ENCODE assay signal across 23 cellular contexts in the genomic region with DNA sequence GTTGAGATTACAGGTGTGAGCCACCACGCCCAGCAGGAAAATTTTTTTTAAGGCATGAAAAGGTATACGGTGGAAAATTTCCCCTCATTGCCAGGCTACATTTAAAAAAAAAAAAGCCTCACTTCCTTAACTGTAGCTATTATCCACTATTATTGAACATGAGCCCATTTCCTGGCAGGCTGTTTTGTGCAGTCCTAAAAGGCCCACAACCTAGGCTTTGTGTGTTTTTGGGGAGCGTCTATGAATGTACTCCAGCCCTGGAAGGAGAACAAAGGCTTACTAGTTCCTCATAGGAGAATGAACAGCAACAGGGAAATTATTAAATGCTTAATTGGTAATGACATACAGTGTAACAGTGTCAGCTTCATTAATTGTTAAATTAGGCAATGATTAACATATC.
DNase-seq lines count a peak whose midpoint lies in the region; ATAC-seq and TF ChIP-seq lines count a peak whose summit lies in the region.
"Had no signal": no experiment of that assay in that cellular context is flagged by ENCODE, and none has a peak within 500 bp of the region (broad histone marks: within the 10 kb centered on the region; RNA-seq: fewer than 3 reads in every experiment).

No MANE protein-coding gene starts in this region.

- H3K4me1 ChIP-seq in MM.1S (ENCODE audit: low read length) (peaks cover 18% of the 10 kb centered on the region), esophagus muscularis mucosa (peaks cover 18 to 39% (median 26%) of the 10 kb centered on the region in 4 donors)

- H3K27me3 Mint-ChIP-seq in activated CD4-positive, alpha-beta T cell treated with anti-CD3 and anti-CD28 coated beads, Interleukin-2, amount 10 ng/mL, durations not matched to agents 24 days and 14 days: no peaks in the 10 kb centered on the region
- no peaks in the 10 kb centered on the region for H3K27me3 Mint-ChIP-seq in stimulated activated naive CD8-positive, alpha-beta T cell treated with anti-CD3 and anti-CD28 coated beads, Interleukin-15, Interleukin-2, amounts not matched to agents 100 ng/mL and 50 ng/mL, for 24 hours
- no peaks in the 10 kb centered on the region for H3K27me3 Mint-ChIP-seq in naive B cell
- H3K27me3 Mint-ChIP-seq: CD8-positive, alpha-beta memory T cell had no signal

- TF ChIP-seq EP300 in esophagus muscularis mucosa (IDR thresholded peaks at IDR 0.05): no peak

- no peak for DNase-seq in activated CD4-positive, alpha-beta T cell treated with anti-CD3 and anti-CD28 coated beads, Interleukin-2, amount 10 ng/mL, durations not matched to agents 24 days and 14 days
- DNase-seq in activated CD4-positive, alpha-beta T cell treated with anti-CD3 and anti-CD28 coated beads, Interleukin-2, amount 50 U/mL, for 48 hours: no peak
- no peak for DNase-seq in stimulated activated naive CD8-positive, alpha-beta T cell treated with anti-CD3 and anti-CD28 coated beads, Interleukin-15, Interleukin-2, amounts not matched to agents 100 U/mL and 50 U/mL, for 24 hours
- DNase-seq in naive B cell (no peak), MM.1S (no peak), RKO (ENCODE audit: low spot score) (no peak), esophagus muscularis mucosa (ENCODE audit: extremely low spot score) (no peak)
- DNase-seq: activated CD8-positive, alpha-beta memory T cell treated with anti-CD3 and anti-CD28 coated beads for 24 hours; NCI-H1092 treated with DMSO at 0.1 percent for 48 hours; NCI-H187 treated with DMSO at 0.1 percent for 48 hours; NCI-H526; SJCRH30; stimulated activated CD4-positive, alpha-beta T cell treated with anti-CD3 and anti-CD28 coated beads, Interleukin-2, amount 100 ng/mL, for 48 hours; thyroid gland had no signal

- H3K4me3 ChIP-seq in MM.1S (ENCODE audit: low read length) (no peak overlapping the region), esophagus muscularis mucosa (no peak overlapping the region)
- H3K4me3 ChIP-seq: adrenal gland, coronary artery, SJCRH30, thyroid gland had no signal

- ATAC-seq in stimulated activated naive CD8-positive, alpha-beta T cell treated with anti-CD3 and anti-CD28 coated beads, Interleukin-15, Interleukin-2, amounts not matched to agents 100 U/mL and 50 U/mL, for 24 hours: no peak
- ATAC-seq in naive B cell (ENCODE audit: low read depth in 2 of 2): no peak
- ATAC-seq: Panc1; stimulated activated effector memory CD8-positive, alpha-beta T cell treated with anti-CD3 and anti-CD28 coated beads, Interleukin-12 subunit alpha, Interleukin-12 subunit beta, amount 100 ng/mL, for 72 hours had no signal

- H3K9me3 ChIP-seq in MM.1S (replicated peaks; ENCODE audit: insufficient read depth, low read length) (no peaks in the 10 kb centered on the region), esophagus muscularis mucosa (no peaks in the 10 kb centered on the region)
- H3K9me3 ChIP-seq: adrenal gland, SJCRH30, spleen, thyroid gland had no signal

- no peak for TF ChIP-seq CTCF in MM.1S (IDR thresholded peaks at IDR 0.05; ENCODE audit: low read length)
- no peak for TF ChIP-seq CTCF in esophagus muscularis mucosa (IDR thresholded peaks at IDR 0.05)

- no peak overlapping the region for H3K4me2 ChIP-seq in MM.1S (ENCODE audit: low read depth, low read length)

- no peaks in the 10 kb centered on the region for H3K79me2 ChIP-seq in MM.1S (ENCODE audit: low read length)

- H3K36me3 Mint-ChIP-seq in activated CD4-positive, alpha-beta T cell treated with anti-CD3 and anti-CD28 coated beads, Interleukin-2, amount 10 ng/mL, durations not matched to agents 24 days and 14 days (ENCODE audit: low read depth): no peaks in the 10 kb centered on the region
- no peaks in the 10 kb centered on the region for H3K36me3 Mint-ChIP-seq in stimulated activated naive CD8-positive, alpha-beta T cell treated with anti-CD3 and anti-CD28 coated beads, Interleukin-15, Interleukin-2, amounts not matched to agents 100 ng/mL and 50 ng/mL, for 24 hours (ENCODE audit: low read depth)
- no peaks in the 10 kb centered on the region for H3K36me3 Mint-ChIP-seq in naive B cell
- H3K36me3 Mint-ChIP-seq: CD8-positive, alpha-beta memory T cell; stimulated activated effector memory CD8-positive, alpha-beta T cell treated with anti-CD3 and anti-CD28 coated beads, Interleukin-12 subunit alpha, Interleukin-12 subunit beta, amount 100 ng/mL, for 72 hours had no signal

- H3K27ac ChIP-seq in MM.1S (ENCODE audit: low read length): no peak overlapping the region
- H3K27ac ChIP-seq in esophagus muscularis mucosa (replicated peaks in 1 of 4): peak overlapping the region in 1 of 4 donors; percentile 7
- H3K27ac ChIP-seq: 22Rv1, adrenal gland, coronary artery, SJCRH30, spleen, thyroid gland had no signal

- no peaks in the 10 kb centered on the region for H4K20me1 ChIP-seq in MM.1S (ENCODE audit: insufficient read depth, low read length)

- H3K9me3 Mint-ChIP-seq in activated CD4-positive, alpha-beta T cell treated with anti-CD3 and anti-CD28 coated beads, Interleukin-2, amount 10 ng/mL, durations not matched to agents 24 days and 14 days: no peaks in the 10 kb centered on the region
- no peaks in the 10 kb centered on the region for H3K9me3 Mint-ChIP-seq in stimulated activated naive CD8-positive, alpha-beta T cell treated with anti-CD3 and anti-CD28 coated beads, Interleukin-15, Interleukin-2, amounts not matched to agents 100 ng/mL and 50 ng/mL, for 24 hours
- H3K9me3 Mint-ChIP-seq in naive B cell: no peaks in the 10 kb centered on the region
- H3K9me3 Mint-ChIP-seq: activated T-helper 1 cell treated with anti-CD3 and anti-CD28 coated beads, Interleukin-12 subunit alpha, Interleukin-12 subunit beta, Interleukin-2, Interleukin-4 antibody, amounts not matched to agents 30 ng/mL and 10 ng/mL and 1 ng/mL, durations not matched to agents 14 hours and 24 hours and 36 hours; CD8-positive, alpha-beta memory T cell; stimulated activated effector memory CD8-positive, alpha-beta T cell treated with anti-CD3 and anti-CD28 coated beads, Interleukin-12 subunit alpha, Interleukin-12 subunit beta, amount 100 ng/mL, for 72 hours had no signal

- intact Hi-C loops in activated CD4-positive, alpha-beta T cell treated with anti-CD3 and anti-CD28 coated beads, Interleukin-2, amount 10 ng/mL, durations not matched to agents 24 days and 14 days (cut with micrococcal nuclease): no loop called here
- intact Hi-C loops in esophagus muscularis mucosa (cut with DNase I): no loop called here

- peaks cover 7% of the 10 kb centered on the region; the same call in 1 of the 2 replicates for H3F3A ChIP-seq in MM.1S (ENCODE audit: insufficient read depth, low read length)

- H3K36me3 ChIP-seq in MM.1S (replicated peaks; ENCODE audit: insufficient read depth, low read length) (no peaks in the 10 kb centered on the region), esophagus muscularis mucosa (peaks cover 0 to 50% (median 18%) of the 10 kb centered on the region in 4 donors)
- H3K36me3 ChIP-seq: SJCRH30, thyroid gland had no signal

- no peak overlapping the region for H2AFZ ChIP-seq in MM.1S (ENCODE audit: low read length)

- H3K27me3 ChIP-seq in MM.1S (replicated peaks; ENCODE audit: insufficient read depth, low read length) (no peaks in the 10 kb centered on the region), esophagus muscularis mucosa (no peaks in the 10 kb centered on the region)
- H3K27me3 ChIP-seq: adrenal gland, SJCRH30, spleen, thyroid gland had no signal

- no peak for TF ChIP-seq POLR2A in esophagus muscularis mucosa (IDR thresholded peaks at IDR 0.05; ENCODE audit: low read depth)

- no peak overlapping the region for H3K9ac ChIP-seq in MM.1S (ENCODE audit: low read length)

- 74% methylated on average over 3 of the region's 3 CpGs for WGBS in esophagus muscularis mucosa

- H3K9me2 ChIP-seq in MM.1S (replicated peaks; ENCODE audit: insufficient read depth, low read length): no peaks in the 10 kb centered on the region

- peak overlapping the region; percentile 10 for H3K4me3 Mint-ChIP-seq in activated CD4-positive, alpha-beta T cell treated with anti-CD3 and anti-CD28 coated beads, Interleukin-2, amount 10 ng/mL, durations not matched to agents 24 days and 14 days
- peak overlapping the region; percentile 38 for H3K4me3 Mint-ChIP-seq in stimulated activated naive CD8-positive, alpha-beta T cell treated with anti-CD3 and anti-CD28 coated beads, Interleukin-15, Interleukin-2, amounts not matched to agents 100 ng/mL and 50 ng/mL, for 24 hours
- peak overlapping the region in 6 of 8 donors; percentile 29 to 75 (median 67) for H3K4me3 Mint-ChIP-seq in naive B cell
- H3K4me3 Mint-ChIP-seq: stimulated activated effector memory CD8-positive, alpha-beta T cell treated with anti-CD3 and anti-CD28 coated beads, Interleukin-12 subunit alpha, Interleukin-12 subunit beta, amount 100 ng/mL, for 72 hours had no signal

- peaks cover 49% of the 10 kb centered on the region for H3K4me1 Mint-ChIP-seq in activated CD4-positive, alpha-beta T cell treated with anti-CD3 and anti-CD28 coated beads, Interleukin-2, amount 10 ng/mL, durations not matched to agents 24 days and 14 days
- peaks cover 68% of the 10 kb centered on the region for H3K4me1 Mint-ChIP-seq in stimulated activated naive CD8-positive, alpha-beta T cell treated with anti-CD3 and anti-CD28 coated beads, Interleukin-15, Interleukin-2, amounts not matched to agents 100 ng/mL and 50 ng/mL, for 24 hours (ENCODE audit: low read depth)
- peaks cover 42 to 61% (median 53%) of the 10 kb centered on the region in 3 donors for H3K4me1 Mint-ChIP-seq in naive B cell

- no peak overlapping the region for H3K27ac Mint-ChIP-seq in activated CD4-positive, alpha-beta T cell treated with anti-CD3 and anti-CD28 coated beads, Interleukin-2, amount 10 ng/mL, durations not matched to agents 24 days and 14 days
- H3K27ac Mint-ChIP-seq in stimulated activated naive CD8-positive, alpha-beta T cell treated with anti-CD3 and anti-CD28 coated beads, Interleukin-15, Interleukin-2, amounts not matched to agents 100 ng/mL and 50 ng/mL, for 24 hours: no peak overlapping the region
- peak overlapping the region in 2 of 6 donors; percentile 18 to 50 for H3K27ac Mint-ChIP-seq in naive B cell
- H3K27ac Mint-ChIP-seq: activated T-helper 1 cell treated with anti-CD3 and anti-CD28 coated beads, Interleukin-12 subunit alpha, Interleukin-12 subunit beta, Interleukin-2, Interleukin-4 antibody, amounts not matched to agents 30 ng/mL and 10 ng/mL and 1 ng/mL, durations not matched to agents 14 hours and 24 hours and 36 hours; stimulated activated effector memory CD8-positive, alpha-beta T cell treated with anti-CD3 and anti-CD28 coated beads, Interleukin-12 subunit alpha, Interleukin-12 subunit beta, amount 100 ng/mL, for 72 hours had no signal

Comparison
In these comparisons a context has a peak if more than half of its experiments do, and no peak if none do; other contexts are left out.
1. H3K4me3 Mint-ChIP-seq: peak in every context shown above with its lines; median percentile 67 in naive B cell; 38 in stimulated activated naive CD8-positive, alpha-beta T cell treated with anti-CD3 and anti-CD28 coated beads, Interleukin-15, Interleukin-2, amounts not matched to agents 100 ng/mL and 50 ng/mL, for 24 hours; 10 in activated CD4-positive, alpha-beta T cell treated with anti-CD3 and anti-CD28 coated beads, Interleukin-2, amount 10 ng/mL, durations not matched to agents 24 days and 14 days.